8 cellular contexts compared by ENCODE assay signal in genomic region chr1:27831568-27832410, GRCh38. TPM values are rescaled to one million over a fixed set of nuclear protein-coding genes. Genes with fewer than 3 reads are reported as not detected.
DNase-seq lines count a peak whose midpoint lies in the region; ATAC-seq, FAIRE-seq and TF ChIP-seq lines count a peak whose summit lies in the region.

No MANE protein-coding gene starts in this region.

- H3K4me1 ChIP-seq in SJSA1 (replicated peaks) (peaks cover 17% of the 10 kb centered on the region), sigmoid colon (peaks cover 0 to 20% (median 15%) of the 10 kb centered on the region in 4 donors)

- TF ChIP-seq POLR2A in GM12892 (IDR thresholded peaks at IDR 0.05; ENCODE audit: low read depth, low read length) (no peak), sigmoid colon (IDR thresholded peaks at IDR 0.05) (no peak)

- ATAC-seq in HG02970 (IDR thresholded peaks at IDR 0.05; ENCODE audit: low FRiP score, unreplicated experiment): no peak
- no peak for ATAC-seq in HG02981 (IDR thresholded peaks at IDR 0.05; ENCODE audit: unreplicated experiment)

- WGBS in sigmoid colon, 2 donors: 51 to 54% methylated on average over 10 of the region's 10 CpGs

- no peak for TF ChIP-seq EP300 in sigmoid colon (IDR thresholded peaks at IDR 0.05)

- H3K9me3 ChIP-seq in SJSA1 (replicated peaks) (no peaks in the 10 kb centered on the region), sigmoid colon (no peaks in the 10 kb centered on the region)

- H3K27me3 ChIP-seq in SJSA1 (replicated peaks) (no peaks in the 10 kb centered on the region), sigmoid colon (no peaks in the 10 kb centered on the region)

- TF ChIP-seq CTCF in fibroblast of villous mesenchyme (IDR thresholded peaks at IDR 0.05; ENCODE audit: insufficient read depth, low read depth, low read length): no peak
- no peak for TF ChIP-seq CTCF in sigmoid colon (IDR thresholded peaks at IDR 0.05)

- H3K4me3 ChIP-seq in SJSA1 (peak overlapping the region; percentile 79), fibroblast of villous mesenchyme (ENCODE audit: low read depth, low read length) (peak overlapping the region; percentile 96), sigmoid colon (peak overlapping the region; percentile 69 to 99 (median 84))

- intact Hi-C loops in sigmoid colon (cut with DNase I): no loop called here

- DNase-seq in GM12892 (ENCODE audit: insufficient read length) (no peak), SJSA1 (ENCODE audit: low read depth in 1 of 2, low spot score in 2 of 2) (no peak), fibroblast of villous mesenchyme (ENCODE audit: low read depth) (no peak), sigmoid colon (no peak), SKM-1 treated with dmso at 0.1 percent for 144 hours (lab: John Stamatoyannopoulos, UW; ENCODE audit: unreplicated experiment) (no peak)
- DNase-seq in stimulated activated CD4-positive, alpha-beta T cell treated with anti-CD3 and anti-CD28 coated beads, Interleukin-2, amount 100 ng/mL, for 48 hours: no peak

- H3K36me3 ChIP-seq in SJSA1 (peaks cover 49% of the 10 kb centered on the region), sigmoid colon (peaks cover 0 to 26% (median 11%) of the 10 kb centered on the region in 4 donors)

- H3K27ac ChIP-seq in SJSA1 (peak overlapping the region; percentile 84), sigmoid colon (peak overlapping the region in 2 of 4 donors; percentile 87 to 94)

- FAIRE-seq in GM12892 (lab: Jason Lieb, UNC): peak; percentile 44

RNA-seq across cellular contexts. Expression of gene PPP1R8, which starts 1.2 kb away (rescaled TPM):
- 38.8 TPM for polyA plus RNA-seq in GM12892 (2012; ENCODE audit: missing spikeins)
- 33.5 and 60.0 TPM in 2 replicates for total RNA-seq in SJSA1 (2014; rRNA removed; shearing (Covaris generic))
- total RNA-seq in fibroblast of villous mesenchyme (26.7 and 46.6 TPM in 2 replicates), sigmoid colon (10 to 100 TPM; 25.8 to 37.5 (median 36.1) TPM)
- polyA plus RNA-seq in sigmoid colon: 10 to 100 TPM; 31.2 to 31.8 (median 31.7) TPM

RNA-seq across cellular contexts. Expression of gene THEMIS2, which starts 40.6 kb away (rescaled TPM):
- polyA plus RNA-seq in GM12892 (2012; ENCODE audit: missing spikeins): 29.7 TPM
- total RNA-seq in SJSA1 (2014; rRNA removed; shearing (Covaris generic)): 0.09 and 1.7 TPM in 2 replicates
- total RNA-seq in fibroblast of villous mesenchyme: 3.0 and 6.4 TPM in 2 replicates
- total RNA-seq in sigmoid colon: 10 to 100 TPM; 13.7 to 23.5 (median 18.9) TPM
- 10 to 100 TPM in 2 of 3 donors, 1 to 10 TPM in 1; 9.0 to 32.2 (median 14.8) TPM for polyA plus RNA-seq in sigmoid colon

RNA-seq across cellular contexts. Expression of gene STX12, which starts 58.8 kb away (rescaled TPM):
- 25.0 TPM for polyA plus RNA-seq in GM12892 (2012; ENCODE audit: missing spikeins)
- 67.5 and 76.5 TPM in 2 replicates for total RNA-seq in SJSA1 (2014; rRNA removed; shearing (Covaris generic))
- total RNA-seq in fibroblast of villous mesenchyme (70.5 and 95.4 TPM in 2 replicates), sigmoid colon (10 to 100 TPM; 54.0 to 63.8 (median 58.8) TPM)
- polyA plus RNA-seq in sigmoid colon: 10 to 100 TPM; 38.5 to 78.6 (median 46.8) TPM
